22 cellular contexts compared by ENCODE assay signal in genomic region chr11:123179571-123179970, GRCh38. TPM values are rescaled to one million over a fixed set of nuclear protein-coding genes. Genes with fewer than 3 reads are reported as not detected.
"Had no signal": no experiment of that assay in that cellular context is flagged by ENCODE, and none has a peak within 500 bp of the region (broad histone marks: within the 10 kb centered on the region; RNA-seq: fewer than 3 reads in every experiment).

No MANE protein-coding gene starts in this region.

- H3K27ac Mint-ChIP-seq: activated B cell treated with CpG ODN at 0.5 μM for 24 hours; activated CD4-positive, alpha-beta T cell treated with anti-CD3 and anti-CD28 coated beads, Interleukin-2, amount 10 ng/mL, durations not matched to agents 24 days and 14 days; activated naive CD8-positive, alpha-beta T cell treated with anti-CD3 and anti-CD28 coated beads for 36 hours; activated T-cell treated with anti-CD3 and anti-CD28 coated beads, Interleukin-2, amount 50 U/mL, for 72 hours; brain; T-helper 17 cell had no signal

- DNase-seq: activated B cell treated with CpG ODN at 0.5 μM for 24 hours; activated CD4-positive, alpha-beta T cell treated with anti-CD3 and anti-CD28 coated beads, Interleukin-2, amount 10 ng/mL, durations not matched to agents 24 days and 14 days; activated CD8-positive, alpha-beta memory T cell treated with anti-CD3 and anti-CD28 coated beads, Interleukin-2, amount 50 U/mL, for 48 hours; activated gamma-delta T cell; activated naive CD8-positive, alpha-beta T cell treated with anti-CD3 and anti-CD28 coated beads for 36 hours; activated T-cell treated with anti-CD3 and anti-CD28 coated beads, Interleukin-2, amount 50 U/mL, for 72 hours; amygdala; central memory CD4-positive, alpha-beta T cell; cortex of kidney; effector CD4-positive, alpha-beta T cell; foreskin keratinocyte; kidney glomerular epithelial cell; nucleus accumbens; right cardiac atrium; spleen; stomach; T-helper 17 cell; tibial artery; uterus had no signal

- H3K27me3 ChIP-seq: foreskin keratinocyte, uterus had no signal

- H3K27ac ChIP-seq: foreskin keratinocyte, spleen, tibial artery, uterus had no signal

- FAIRE-seq: endothelial cell of umbilical vein had no signal

- H3K4me3 Mint-ChIP-seq: activated B cell treated with CpG ODN at 0.5 μM for 24 hours; activated CD4-positive, alpha-beta T cell treated with anti-CD3 and anti-CD28 coated beads, Interleukin-2, amount 10 ng/mL, durations not matched to agents 24 days and 14 days; activated naive CD8-positive, alpha-beta T cell treated with anti-CD3 and anti-CD28 coated beads for 36 hours; activated T-cell treated with anti-CD3 and anti-CD28 coated beads, Interleukin-2, amount 50 U/mL, for 72 hours; brain; nephron; T-helper 17 cell had no signal

- H3K4me3 ChIP-seq: spleen, stomach, tibial artery, uterus had no signal

- H3K9me3 ChIP-seq: spleen, stomach, tibial artery, uterus had no signal

- ATAC-seq: activated T-cell treated with anti-CD3 and anti-CD28 coated beads, Interleukin-2, amount 50 U/mL, for 72 hours; foreskin keratinocyte; right cardiac atrium; T-helper 17 cell had no signal

- H3K27me3 Mint-ChIP-seq: activated naive CD8-positive, alpha-beta T cell treated with anti-CD3 and anti-CD28 coated beads for 36 hours had no signal

- H3K36me3 Mint-ChIP-seq: activated naive CD8-positive, alpha-beta T cell treated with anti-CD3 and anti-CD28 coated beads for 36 hours had no signal

- H3K4me1 Mint-ChIP-seq: activated B cell treated with CpG ODN at 0.5 μM for 24 hours; activated CD4-positive, alpha-beta T cell treated with anti-CD3 and anti-CD28 coated beads, Interleukin-2, amount 10 ng/mL, durations not matched to agents 24 days and 14 days; activated naive CD8-positive, alpha-beta T cell treated with anti-CD3 and anti-CD28 coated beads for 36 hours; T-helper 17 cell had no signal

- H3K9me3 Mint-ChIP-seq: activated B cell treated with CpG ODN at 0.5 μM for 24 hours; activated naive CD8-positive, alpha-beta T cell treated with anti-CD3 and anti-CD28 coated beads for 36 hours; nephron had no signal

- H3K36me3 ChIP-seq: spleen, stomach, tibial artery, uterus had no signal

RNA-seq across cellular contexts. Expression of gene CLMP, which starts 15.5 kb away (rescaled TPM):
- total RNA-seq: activated B cell treated with CpG ODN at 0.5 μM for 24 hours had no signal
